ENCODE assay signal across 1 cellular context in genomic region chr15:85840802-85841152, GRCh38.
TF ChIP-seq lines count a peak whose summit lies in the region.

No MANE protein-coding gene starts in this region.

TF ChIP-seq in GM23338, 12 proteins besides CTCF, POLR2A, EP300 and RAD21:
- TF ChIP-seq REST (IDR thresholded peaks at IDR 0.05; ENCODE audit: unreplicated experiment) (no peak), STAT1 (IDR thresholded peaks at IDR 0.05; ENCODE audit: unreplicated experiment) (no peak), ZNF114 (CRISPR knock-in tag; IDR thresholded peaks at IDR 0.05) (no peak), NANOG (IDR thresholded peaks at IDR 0.05; ENCODE audit: borderline replicate concordance) (no peak)
- TF ChIP-seq, protein P1, sequence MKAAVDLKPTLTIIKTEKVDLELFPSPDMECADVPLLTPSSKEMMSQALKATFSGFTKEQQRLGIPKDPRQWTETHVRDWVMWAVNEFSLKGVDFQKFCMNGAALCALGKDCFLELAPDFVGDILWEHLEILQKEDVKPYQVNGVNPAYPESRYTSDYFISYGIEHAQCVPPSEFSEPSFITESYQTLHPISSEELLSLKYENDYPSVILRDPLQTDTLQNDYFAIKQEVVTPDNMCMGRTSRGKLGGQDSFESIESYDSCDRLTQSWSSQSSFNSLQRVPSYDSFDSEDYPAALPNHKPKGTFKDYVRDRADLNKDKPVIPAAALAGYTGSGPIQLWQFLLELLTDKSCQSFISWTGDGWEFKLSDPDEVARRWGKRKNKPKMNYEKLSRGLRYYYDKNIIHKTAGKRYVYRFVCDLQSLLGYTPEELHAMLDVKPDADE (IDR thresholded peaks at IDR 0.05) = no peak
TF ChIP-seq in GM23338: peak in this region for 0.
